ENCODE assay signal across 21 cellular contexts in the genomic region with DNA sequence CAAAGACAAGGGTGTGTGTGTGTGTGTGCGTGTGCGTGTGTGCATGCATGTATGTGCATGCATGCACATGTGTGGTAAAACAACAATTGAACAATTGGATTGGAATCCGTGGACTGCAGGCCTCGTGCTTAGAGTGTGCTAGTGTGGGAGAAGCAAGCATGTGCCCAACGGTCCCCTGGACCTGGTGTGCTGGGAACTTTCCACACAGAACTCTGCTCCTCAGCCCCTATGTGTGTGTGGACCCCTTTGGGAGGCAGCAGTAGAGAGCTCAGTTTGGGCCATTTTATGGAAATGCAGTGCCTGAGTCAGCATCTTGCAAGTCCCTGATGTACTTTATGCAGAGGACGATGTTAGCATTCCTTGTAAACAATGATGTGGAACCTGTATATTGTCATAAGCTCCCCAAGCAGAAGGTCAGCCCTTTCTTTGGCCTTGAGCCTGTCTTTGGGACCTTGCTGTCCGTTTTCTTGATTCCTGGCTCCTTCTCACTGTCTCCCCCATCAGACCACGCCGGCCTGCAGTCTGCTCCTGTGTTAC.
DNase-seq lines count a peak whose midpoint lies in the region; ATAC-seq and TF ChIP-seq lines count a peak whose summit lies in the region.
"Had no signal": no experiment of that assay in that cellular context is flagged by ENCODE, and none has a peak within 500 bp of the region (broad histone marks: within the 10 kb centered on the region; RNA-seq: fewer than 3 reads in every experiment).

No MANE protein-coding gene starts in this region.

- no peak overlapping the region for H3K4me3 ChIP-seq in kidney epithelial cell (ENCODE audit: low read depth, low read length)
- H3K4me3 ChIP-seq in parathyroid adenoma (ENCODE audit: low read depth, low read length) = no peak overlapping the region

- H3K4me2 ChIP-seq in parathyroid adenoma (ENCODE audit: low read length) = peak overlapping the region; percentile 14
- H3K4me2 ChIP-seq: KMS-11 had no signal

- no peak for ATAC-seq in activated CD8-positive, alpha-beta memory T cell treated with anti-CD3 and anti-CD28 coated beads, Interleukin-2, amount 10 ng/mL, durations not matched to agents 7 days and 5 days
- ATAC-seq: Panc1 had no signal

- peaks cover 3% of the 10 kb centered on the region for H3K4me1 ChIP-seq in parathyroid adenoma

- H3K27me3 ChIP-seq in kidney epithelial cell (ENCODE audit: control insufficient read depth, insufficient read depth, low read length) (no peaks in the 10 kb centered on the region), parathyroid adenoma (ENCODE audit: control insufficient read depth, insufficient read depth, low read length) (no peaks in the 10 kb centered on the region)
- H3K27me3 ChIP-seq: BE2C had no signal

- H3K36me3 Mint-ChIP-seq in T-helper 1 cell treated with Interleukin-12 subunit alpha and Interleukin-12 subunit beta and Interleukin-4 antibody, amounts not matched to agents 30 μg/mL and 1 μg/mL, for 36 hours (ENCODE audit: low read depth) = peaks cover 8% of the 10 kb centered on the region
- H3K36me3 Mint-ChIP-seq in activated CD8-positive, alpha-beta memory T cell treated with anti-CD3 and anti-CD28 coated beads, Interleukin-2, amount 10 ng/mL, durations not matched to agents 7 days and 5 days = peaks cover 20% of the 10 kb centered on the region

- H3K9me3 Mint-ChIP-seq in T-helper 1 cell treated with Interleukin-12 subunit alpha and Interleukin-12 subunit beta and Interleukin-4 antibody, amounts not matched to agents 30 μg/mL and 1 μg/mL, for 36 hours = no peaks in the 10 kb centered on the region
- no peaks in the 10 kb centered on the region for H3K9me3 Mint-ChIP-seq in activated CD8-positive, alpha-beta memory T cell treated with anti-CD3 and anti-CD28 coated beads, Interleukin-2, amount 10 ng/mL, durations not matched to agents 7 days and 5 days (ENCODE audit: low read depth)
- H3K9me3 Mint-ChIP-seq: CD8-positive, alpha-beta memory T cell had no signal

- no peaks in the 10 kb centered on the region for H3K9me3 ChIP-seq in parathyroid adenoma (ENCODE audit: control insufficient read depth, low read length)
- H3K9me3 ChIP-seq: BE2C had no signal

- H3K27ac Mint-ChIP-seq in T-helper 1 cell treated with Interleukin-12 subunit alpha and Interleukin-12 subunit beta and Interleukin-4 antibody, amounts not matched to agents 30 μg/mL and 1 μg/mL, for 36 hours = peak overlapping the region; percentile 45
- H3K27ac Mint-ChIP-seq in activated CD8-positive, alpha-beta memory T cell treated with anti-CD3 and anti-CD28 coated beads, Interleukin-2, amount 10 ng/mL, durations not matched to agents 7 days and 5 days = no peak overlapping the region

- TF ChIP-seq CTCF in kidney epithelial cell (IDR thresholded peaks at IDR 0.05; ENCODE audit: insufficient read depth, low read length, poor library complexity, severe bottlenecking) (no peak), parathyroid adenoma (IDR thresholded peaks at IDR 0.05) (no peak)

- DNase-seq in T-helper 1 cell (no peak), kidney epithelial cell (ENCODE audit: low read depth) (peak; percentile 32), NCI-H1930 (lab: John Stamatoyannopoulos, UW) (no peak), NK-92 (lab: John Stamatoyannopoulos, UW; ENCODE audit: unreplicated experiment) (no peak), NCI-H2081 treated with DMSO at 0.1 percent for 48 hours (lab: John Stamatoyannopoulos, UW) (no peak)
- DNase-seq in activated CD8-positive, alpha-beta memory T cell treated with anti-CD3 and anti-CD28 coated beads, Interleukin-2, amount 10 ng/mL, durations not matched to agents 7 days and 5 days = peak; percentile 31
- DNase-seq: BE2C; CD8-positive, alpha-beta memory T cell; DMS79 treated with DMSO at 0.1 percent for 48 hours; GOT3; NCI-H1048; NCI-H1436 treated with DMSO at 0.1 percent for 48 hours; NCI-H2081; NCI-H510A; NCI-H774; Right ventricle myocardium superior had no signal

- H3K4me3 Mint-ChIP-seq in T-helper 1 cell treated with Interleukin-12 subunit alpha and Interleukin-12 subunit beta and Interleukin-4 antibody, amounts not matched to agents 30 μg/mL and 1 μg/mL, for 36 hours = no peak overlapping the region
- no peak overlapping the region for H3K4me3 Mint-ChIP-seq in activated CD8-positive, alpha-beta memory T cell treated with anti-CD3 and anti-CD28 coated beads, Interleukin-2, amount 10 ng/mL, durations not matched to agents 7 days and 5 days
- H3K4me3 Mint-ChIP-seq: CD8-positive, alpha-beta memory T cell had no signal

- CTCF ChIA-PET in activated CD8-positive, alpha-beta memory T cell treated with anti-CD3 and anti-CD28 coated beads, Interleukin-2, amount 10 ng/mL, durations not matched to agents 7 days and 5 days (lab: Charles Lee) = no interaction called here

- H3K9ac ChIP-seq in parathyroid adenoma = no peak overlapping the region
- H3K9ac ChIP-seq: KMS-11 had no signal

- no peak overlapping the region for H3K27ac ChIP-seq in parathyroid adenoma
- H3K27ac ChIP-seq: 22Rv1, KMS-11 had no signal

- no peaks in the 10 kb centered on the region for H3K79me2 ChIP-seq in parathyroid adenoma

- H2AFZ ChIP-seq in parathyroid adenoma = no peak overlapping the region

- H3K36me3 ChIP-seq in kidney epithelial cell (ENCODE audit: control insufficient read depth, insufficient read depth, low read length) = no peaks in the 10 kb centered on the region
- no peaks in the 10 kb centered on the region for H3K36me3 ChIP-seq in parathyroid adenoma (ENCODE audit: control insufficient read depth, insufficient read depth, low read length)
- H3K36me3 ChIP-seq: BE2C had no signal

- peaks cover 5% of the 10 kb centered on the region for H3K4me1 Mint-ChIP-seq in T-helper 1 cell treated with Interleukin-12 subunit alpha and Interleukin-12 subunit beta and Interleukin-4 antibody, amounts not matched to agents 30 μg/mL and 1 μg/mL, for 36 hours (ENCODE audit: low read depth)
- H3K4me1 Mint-ChIP-seq in activated CD8-positive, alpha-beta memory T cell treated with anti-CD3 and anti-CD28 coated beads, Interleukin-2, amount 10 ng/mL, durations not matched to agents 7 days and 5 days = peaks cover 26% of the 10 kb centered on the region

- H3K27me3 Mint-ChIP-seq in T-helper 1 cell treated with Interleukin-12 subunit alpha and Interleukin-12 subunit beta and Interleukin-4 antibody, amounts not matched to agents 30 μg/mL and 1 μg/mL, for 36 hours (ENCODE audit: low read depth) = no peaks in the 10 kb centered on the region
- no peaks in the 10 kb centered on the region for H3K27me3 Mint-ChIP-seq in activated CD8-positive, alpha-beta memory T cell treated with anti-CD3 and anti-CD28 coated beads, Interleukin-2, amount 10 ng/mL, durations not matched to agents 7 days and 5 days
- H3K27me3 Mint-ChIP-seq: CD8-positive, alpha-beta memory T cell had no signal

Comparison
In these comparisons a context has a peak if more than half of its experiments do, and no peak if none do; other contexts are left out.
1. DNase-seq: peak in activated CD8-positive, alpha-beta memory T cell treated with anti-CD3 and anti-CD28 coated beads, Interleukin-2, amount 10 ng/mL, durations not matched to agents 7 days and 5 days (single experiment) and kidney epithelial cell (single experiment); none in T-helper 1 cell (0 of 5), NCI-H1930 (0 of 2), NK-92 (single experiment) and NCI-H2081 treated with DMSO at 0.1 percent for 48 hours (single experiment).